ENCODE assay signal across 1 cellular context in the genomic region with DNA sequence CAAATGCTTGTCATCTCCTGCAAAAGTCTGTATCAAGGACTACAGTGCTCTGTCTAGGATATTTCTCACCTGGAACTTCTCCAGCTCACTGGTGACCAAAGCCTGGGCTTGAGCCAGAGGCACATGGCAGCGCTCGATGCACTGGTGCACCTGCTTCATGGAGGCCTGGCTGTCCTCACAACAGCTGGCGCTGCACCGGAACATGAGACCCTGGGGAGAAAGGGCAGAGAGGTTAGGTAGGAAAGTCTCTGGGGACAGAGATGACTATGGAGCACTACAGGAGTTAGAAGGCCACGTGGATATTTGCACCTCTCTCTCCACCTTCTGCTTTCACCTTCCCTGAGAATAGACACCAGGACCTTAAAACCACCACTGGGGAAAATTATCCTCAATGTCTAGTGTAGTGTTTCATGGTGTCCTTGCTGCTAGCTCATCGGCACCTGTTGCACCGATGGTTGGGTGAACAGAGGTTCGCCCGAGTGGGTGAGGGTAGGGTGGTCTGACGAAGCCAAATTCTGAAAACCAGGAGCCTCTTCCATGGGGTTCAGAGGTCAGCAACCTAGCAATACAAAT.
TF ChIP-seq lines count a peak whose summit lies in the region.

No MANE protein-coding gene starts in this region.

TF ChIP-seq in HepG2, 621 proteins besides CTCF, POLR2A, EP300 and RAD21 (continued from another document):
- TF ChIP-seq, protein P1, sequence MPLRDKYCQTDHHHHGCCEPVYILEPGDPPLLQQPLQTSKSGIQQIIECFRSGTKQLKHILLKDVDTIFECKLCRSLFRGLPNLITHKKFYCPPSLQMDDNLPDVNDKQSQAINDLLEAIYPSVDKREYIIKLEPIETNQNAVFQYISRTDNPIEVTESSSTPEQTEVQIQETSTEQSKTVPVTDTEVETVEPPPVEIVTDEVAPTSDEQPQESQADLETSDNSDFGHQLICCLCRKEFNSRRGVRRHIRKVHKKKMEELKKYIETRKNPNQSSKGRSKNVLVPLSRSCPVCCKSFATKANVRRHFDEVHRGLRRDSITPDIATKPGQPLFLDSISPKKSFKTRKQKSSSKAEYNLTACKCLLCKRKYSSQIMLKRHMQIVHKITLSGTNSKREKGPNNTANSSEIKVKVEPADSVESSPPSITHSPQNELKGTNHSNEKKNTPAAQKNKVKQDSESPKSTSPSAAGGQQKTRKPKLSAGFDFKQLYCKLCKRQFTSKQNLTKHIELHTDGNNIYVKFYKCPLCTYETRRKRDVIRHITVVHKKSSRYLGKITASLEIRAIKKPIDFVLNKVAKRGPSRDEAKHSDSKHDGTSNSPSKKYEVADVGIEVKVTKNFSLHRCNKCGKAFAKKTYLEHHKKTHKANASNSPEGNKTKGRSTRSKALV (CRISPR knock-in tag; IDR thresholded peaks at IDR 0.05), result no peak
- TF ChIP-seq ZNF260 (CRISPR knock-in tag; IDR thresholded peaks at IDR 0.05; ENCODE audit: borderline replicate concordance, low read depth) (no peak), ZNF256 (CRISPR knock-in tag; conservative IDR thresholded peaks at IDR 0.05) (no peak), MYNN (CRISPR knock-in tag; IDR thresholded peaks at IDR 0.05; ENCODE audit: low read depth) (no peak), LCORL (IDR thresholded peaks at IDR 0.05) (no peak; the same call in 1 of the 2 replicates), LCORL (CRISPR knock-in tag; IDR thresholded peaks at IDR 0.05) (no peak), BRD4 (CRISPR knock-in tag; IDR thresholded peaks at IDR 0.05) (no peak), ZNF251 (CRISPR knock-in tag; IDR thresholded peaks at IDR 0.05) (no peak; the same call in 1 of the 2 replicates), ZNF501 (CRISPR knock-in tag; IDR thresholded peaks at IDR 0.05) (peak; percentile 9; the same call in 1 of the 2 replicates), TBP (CRISPR knock-in tag; IDR thresholded peaks at IDR 0.05) (no peak), CCDC6 (CRISPR knock-in tag; IDR thresholded peaks at IDR 0.05) (no peak; the same call in 1 of the 2 replicates), ZNF33A (CRISPR knock-in tag; IDR thresholded peaks at IDR 0.05; ENCODE audit: borderline replicate concordance) (no peak), ZNF644 (CRISPR knock-in tag; IDR thresholded peaks at IDR 0.05; ENCODE audit: low read depth) (peak; percentile 34; the same call in 1 of the 2 replicates), ZFP82 (CRISPR knock-in tag; IDR thresholded peaks at IDR 0.05; ENCODE audit: borderline replicate concordance) (no peak), HNF4A (CRISPR knock-in tag; IDR thresholded peaks at IDR 0.05) (peak; percentile 75; the same call in 1 of the 2 replicates), CCAR2 (optimal IDR thresholded peaks at IDR 0.05; ENCODE audit: low read depth, low read length) (no peak), ZNF660 (CRISPR knock-in tag; IDR thresholded peaks at IDR 0.05; ENCODE audit: borderline replicate concordance, low read depth) (no peak), ZNF451 (CRISPR knock-in tag; IDR thresholded peaks at IDR 0.05) (no peak), FOXC1 (CRISPR knock-in tag; IDR thresholded peaks at IDR 0.05; ENCODE audit: borderline replicate concordance) (no peak), ZBTB8A (CRISPR knock-in tag; IDR thresholded peaks at IDR 0.05; ENCODE audit: borderline replicate concordance, low read depth) (no peak; the same call in 1 of the 2 replicates), MAF1 (CRISPR knock-in tag; IDR thresholded peaks at IDR 0.05; ENCODE audit: borderline replicate concordance) (no peak), HDAC1 (CRISPR knock-in tag; IDR thresholded peaks at IDR 0.05) (no peak), ZNF136 (CRISPR knock-in tag; IDR thresholded peaks at IDR 0.05; ENCODE audit: low read depth) (0 out of 2 replicates have a peak, but pooled peaks have one; percentile 46), HOXA5 (CRISPR knock-in tag; IDR thresholded peaks at IDR 0.05) (no peak), HBP1 (CRISPR knock-in tag; IDR thresholded peaks at IDR 0.05; ENCODE audit: low read depth) (no peak), MEIS1 (CRISPR knock-in tag; IDR thresholded peaks at IDR 0.05; ENCODE audit: borderline replicate concordance) (no peak), ZNF354B (CRISPR knock-in tag; IDR thresholded peaks at IDR 0.05) (no peak), NCOA2 (CRISPR knock-in tag; IDR thresholded peaks at IDR 0.05) (0 out of 2 replicates have a peak, but pooled peaks have one; percentile 10), PPARG (CRISPR knock-in tag; conservative IDR thresholded peaks at IDR 0.05) (no peak), ZFYVE20 (CRISPR knock-in tag; IDR thresholded peaks at IDR 0.05; ENCODE audit: borderline replicate concordance, low read depth) (0 out of 2 replicates have a peak, but pooled peaks have one; percentile 9), HNF1B (CRISPR knock-in tag; IDR thresholded peaks at IDR 0.05) (peak; percentile 61), ZNF558 (CRISPR knock-in tag; IDR thresholded peaks at IDR 0.05; ENCODE audit: borderline replicate concordance) (peak; percentile 2; the same call in 1 of the 2 replicates), ZNF430 (CRISPR knock-in tag; IDR thresholded peaks at IDR 0.05) (no peak), NR2F1 (CRISPR knock-in tag; IDR thresholded peaks at IDR 0.05) (no peak), ZIK1 (CRISPR knock-in tag; IDR thresholded peaks at IDR 0.05; ENCODE audit: borderline replicate concordance, low read depth) (0 out of 2 replicates have a peak, but pooled peaks have one; percentile 48), ZNF747 (CRISPR knock-in tag; IDR thresholded peaks at IDR 0.05; ENCODE audit: borderline replicate concordance) (no peak; the same call in 1 of the 2 replicates), JARID2 (CRISPR knock-in tag; IDR thresholded peaks at IDR 0.05; ENCODE audit: insufficient replicate concordance) (no peak), SIN3B (IDR thresholded peaks at IDR 0.05; ENCODE audit: low read length) (no peak), KDM5A (IDR thresholded peaks at IDR 0.05; ENCODE audit: borderline replicate concordance, low read length) (no peak)
- TF ChIP-seq, protein P2, sequence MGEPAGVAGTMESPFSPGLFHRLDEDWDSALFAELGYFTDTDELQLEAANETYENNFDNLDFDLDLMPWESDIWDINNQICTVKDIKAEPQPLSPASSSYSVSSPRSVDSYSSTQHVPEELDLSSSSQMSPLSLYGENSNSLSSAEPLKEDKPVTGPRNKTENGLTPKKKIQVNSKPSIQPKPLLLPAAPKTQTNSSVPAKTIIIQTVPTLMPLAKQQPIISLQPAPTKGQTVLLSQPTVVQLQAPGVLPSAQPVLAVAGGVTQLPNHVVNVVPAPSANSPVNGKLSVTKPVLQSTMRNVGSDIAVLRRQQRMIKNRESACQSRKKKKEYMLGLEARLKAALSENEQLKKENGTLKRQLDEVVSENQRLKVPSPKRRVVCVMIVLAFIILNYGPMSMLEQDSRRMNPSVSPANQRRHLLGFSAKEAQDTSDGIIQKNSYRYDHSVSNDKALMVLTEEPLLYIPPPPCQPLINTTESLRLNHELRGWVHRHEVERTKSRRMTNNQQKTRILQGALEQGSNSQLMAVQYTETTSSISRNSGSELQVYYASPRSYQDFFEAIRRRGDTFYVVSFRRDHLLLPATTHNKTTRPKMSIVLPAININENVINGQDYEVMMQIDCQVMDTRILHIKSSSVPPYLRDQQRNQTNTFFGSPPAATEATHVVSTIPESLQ (CRISPR knock-in tag; conservative IDR thresholded peaks at IDR 0.05), result no peak
- TF ChIP-seq, protein P3, sequence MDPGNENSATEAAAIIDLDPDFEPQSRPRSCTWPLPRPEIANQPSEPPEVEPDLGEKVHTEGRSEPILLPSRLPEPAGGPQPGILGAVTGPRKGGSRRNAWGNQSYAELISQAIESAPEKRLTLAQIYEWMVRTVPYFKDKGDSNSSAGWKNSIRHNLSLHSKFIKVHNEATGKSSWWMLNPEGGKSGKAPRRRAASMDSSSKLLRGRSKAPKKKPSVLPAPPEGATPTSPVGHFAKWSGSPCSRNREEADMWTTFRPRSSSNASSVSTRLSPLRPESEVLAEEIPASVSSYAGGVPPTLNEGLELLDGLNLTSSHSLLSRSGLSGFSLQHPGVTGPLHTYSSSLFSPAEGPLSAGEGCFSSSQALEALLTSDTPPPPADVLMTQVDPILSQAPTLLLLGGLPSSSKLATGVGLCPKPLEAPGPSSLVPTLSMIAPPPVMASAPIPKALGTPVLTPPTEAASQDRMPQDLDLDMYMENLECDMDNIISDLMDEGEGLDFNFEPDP (CRISPR knock-in tag; conservative IDR thresholded peaks at IDR 0.05), result 0 out of 2 replicates have a peak, but pooled peaks have one; percentile 62
- TF ChIP-seq, protein P4, sequence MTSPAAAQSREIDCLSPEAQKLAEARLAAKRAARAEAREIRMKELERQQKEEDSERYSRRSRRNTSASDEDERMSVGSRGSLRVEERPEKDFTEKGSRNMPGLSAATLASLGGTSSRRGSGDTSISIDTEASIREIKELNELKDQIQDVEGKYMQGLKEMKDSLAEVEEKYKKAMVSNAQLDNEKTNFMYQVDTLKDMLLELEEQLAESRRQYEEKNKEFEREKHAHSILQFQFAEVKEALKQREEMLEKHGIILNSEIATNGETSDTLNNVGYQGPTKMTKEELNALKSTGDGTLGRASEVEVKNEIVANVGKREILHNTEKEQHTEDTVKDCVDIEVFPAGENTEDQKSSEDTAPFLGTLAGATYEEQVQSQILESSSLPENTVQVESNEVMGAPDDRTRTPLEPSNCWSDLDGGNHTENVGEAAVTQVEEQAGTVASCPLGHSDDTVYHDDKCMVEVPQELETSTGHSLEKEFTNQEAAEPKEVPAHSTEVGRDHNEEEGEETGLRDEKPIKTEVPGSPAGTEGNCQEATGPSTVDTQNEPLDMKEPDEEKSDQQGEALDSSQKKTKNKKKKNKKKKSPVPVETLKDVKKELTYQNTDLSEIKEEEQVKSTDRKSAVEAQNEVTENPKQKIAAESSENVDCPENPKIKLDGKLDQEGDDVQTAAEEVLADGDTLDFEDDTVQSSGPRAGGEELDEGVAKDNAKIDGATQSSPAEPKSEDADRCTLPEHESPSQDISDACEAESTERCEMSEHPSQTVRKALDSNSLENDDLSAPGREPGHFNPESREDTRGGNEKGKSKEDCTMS (CRISPR knock-in tag; conservative IDR thresholded peaks at IDR 0.05), result no peak
- TF ChIP-seq, protein P5, sequence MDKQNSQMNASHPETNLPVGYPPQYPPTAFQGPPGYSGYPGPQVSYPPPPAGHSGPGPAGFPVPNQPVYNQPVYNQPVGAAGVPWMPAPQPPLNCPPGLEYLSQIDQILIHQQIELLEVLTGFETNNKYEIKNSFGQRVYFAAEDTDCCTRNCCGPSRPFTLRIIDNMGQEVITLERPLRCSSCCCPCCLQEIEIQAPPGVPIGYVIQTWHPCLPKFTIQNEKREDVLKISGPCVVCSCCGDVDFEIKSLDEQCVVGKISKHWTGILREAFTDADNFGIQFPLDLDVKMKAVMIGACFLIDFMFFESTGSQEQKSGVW (CRISPR knock-in tag; IDR thresholded peaks at IDR 0.05; ENCODE audit: borderline replicate concordance), result peak; percentile 7; the same call in 1 of the 2 replicates
- TF ChIP-seq, protein P6, sequence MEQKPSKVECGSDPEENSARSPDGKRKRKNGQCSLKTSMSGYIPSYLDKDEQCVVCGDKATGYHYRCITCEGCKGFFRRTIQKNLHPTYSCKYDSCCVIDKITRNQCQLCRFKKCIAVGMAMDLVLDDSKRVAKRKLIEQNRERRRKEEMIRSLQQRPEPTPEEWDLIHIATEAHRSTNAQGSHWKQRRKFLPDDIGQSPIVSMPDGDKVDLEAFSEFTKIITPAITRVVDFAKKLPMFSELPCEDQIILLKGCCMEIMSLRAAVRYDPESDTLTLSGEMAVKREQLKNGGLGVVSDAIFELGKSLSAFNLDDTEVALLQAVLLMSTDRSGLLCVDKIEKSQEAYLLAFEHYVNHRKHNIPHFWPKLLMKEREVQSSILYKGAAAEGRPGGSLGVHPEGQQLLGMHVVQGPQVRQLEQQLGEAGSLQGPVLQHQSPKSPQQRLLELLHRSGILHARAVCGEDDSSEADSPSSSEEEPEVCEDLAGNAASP (CRISPR knock-in tag; IDR thresholded peaks at IDR 0.05; ENCODE audit: borderline replicate concordance), result no peak
- TF ChIP-seq, protein P7, sequence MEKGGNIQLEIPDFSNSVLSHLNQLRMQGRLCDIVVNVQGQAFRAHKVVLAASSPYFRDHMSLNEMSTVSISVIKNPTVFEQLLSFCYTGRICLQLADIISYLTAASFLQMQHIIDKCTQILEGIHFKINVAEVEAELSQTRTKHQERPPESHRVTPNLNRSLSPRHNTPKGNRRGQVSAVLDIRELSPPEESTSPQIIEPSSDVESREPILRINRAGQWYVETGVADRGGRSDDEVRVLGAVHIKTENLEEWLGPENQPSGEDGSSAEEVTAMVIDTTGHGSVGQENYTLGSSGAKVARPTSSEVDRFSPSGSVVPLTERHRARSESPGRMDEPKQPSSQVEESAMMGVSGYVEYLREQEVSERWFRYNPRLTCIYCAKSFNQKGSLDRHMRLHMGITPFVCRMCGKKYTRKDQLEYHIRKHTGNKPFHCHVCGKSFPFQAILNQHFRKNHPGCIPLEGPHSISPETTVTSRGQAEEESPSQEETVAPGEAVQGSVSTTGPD (CRISPR knock-in tag; IDR thresholded peaks at IDR 0.05), result no peak
- TF ChIP-seq, protein P8, sequence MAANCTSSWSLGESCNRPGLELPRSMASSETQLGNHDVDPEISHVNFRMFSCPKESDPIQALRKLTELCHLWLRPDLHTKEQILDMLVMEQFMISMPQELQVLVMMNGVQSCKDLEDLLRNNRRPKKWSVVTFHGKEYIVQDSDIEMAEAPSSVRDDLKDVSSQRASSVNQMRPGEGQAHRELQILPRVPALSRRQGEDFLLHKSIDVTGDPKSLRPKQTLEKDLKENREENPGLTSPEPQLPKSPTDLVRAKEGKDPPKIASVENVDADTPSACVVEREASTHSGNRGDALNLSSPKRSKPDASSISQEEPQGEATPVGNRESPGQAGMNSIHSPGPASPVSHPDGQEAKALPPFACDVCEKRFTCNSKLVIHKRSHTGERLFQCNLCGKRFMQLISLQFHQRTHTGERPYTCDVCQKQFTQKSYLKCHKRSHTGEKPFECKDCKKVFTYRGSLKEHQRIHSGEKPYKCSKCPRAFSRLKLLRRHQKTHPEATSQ (CRISPR knock-in tag; IDR thresholded peaks at IDR 0.05; ENCODE audit: borderline replicate concordance), result no peak
